In genomic region chr4:105191621-105192210, GRCh38 we compare ENCODE assay signal across 8 cellular contexts. TPM values are rescaled to one million over a fixed set of nuclear protein-coding genes. Genes with fewer than 3 reads are reported as not detected.
DNase-seq lines count a peak whose midpoint lies in the region; ATAC-seq, FAIRE-seq and TF ChIP-seq lines count a peak whose summit lies in the region.

No MANE protein-coding gene starts in this region.

- FAIRE-seq in frontal cortex (lab: Jason Lieb, UNC): no peak

- intact Hi-C loops in CD14-positive monocyte (cut with micrococcal nuclease) (loop anchor here (5.0 to 10.0 kb wide), 2 partner anchors 47 to 281 kb away; partner anchors contain the start of genes PPA2 (in 1 of the 2) and TET2 (in 1 of the 2)), vagina (cut with DNase I) (no loop called here)
- intact Hi-C loops in activated T-helper 2 cell treated with anti-CD3 and anti-CD28 coated beads, Interferon-gamma antibody, Interleukin-2, Interleukin-4, amounts not matched to agents 10 μg/mL and 5 μg/mL and 100 μg/mL, durations not matched to agents 14 hours and 24 hours and 36 hours (cut with micrococcal nuclease): loop anchor here (1.0 to 5.0 kb wide), 3 partner anchors 44 to 261 kb away; no protein-coding TSS in a partner anchor

- H3K4me1 Mint-ChIP-seq in CD14-positive monocyte (peaks cover 66% of the 10 kb centered on the region), nephron progenitor cell (no peaks in the 10 kb centered on the region)
- H3K4me1 Mint-ChIP-seq in activated T-helper 2 cell treated with anti-CD3 and anti-CD28 coated beads, Interferon-gamma antibody, Interleukin-2, Interleukin-4, amounts not matched to agents 10 μg/mL and 5 μg/mL and 100 μg/mL, durations not matched to agents 14 hours and 24 hours and 36 hours (ENCODE audit: low read depth): peaks cover 51% of the 10 kb centered on the region

- ATAC-seq in GM19025 (IDR thresholded peaks at IDR 0.05; ENCODE audit: low read depth, unreplicated experiment) (peak; percentile 44), HG03175 (IDR thresholded peaks at IDR 0.05; ENCODE audit: unreplicated experiment) (peak; percentile 37)

- no peak for TF ChIP-seq CTCF in CD14-positive monocyte (IDR thresholded peaks at IDR 0.05)
- TF ChIP-seq CTCF in nephron progenitor cell (IDR thresholded peaks at IDR 0.05): no peak
- no peak for TF ChIP-seq CTCF in vagina (IDR thresholded peaks at IDR 0.05)

- no peaks in the 10 kb centered on the region for H3K27me3 ChIP-seq in vagina

- H3K4me3 Mint-ChIP-seq in CD14-positive monocyte (no peak overlapping the region), nephron progenitor cell (no peak overlapping the region)
- no peak overlapping the region for H3K4me3 Mint-ChIP-seq in activated T-helper 2 cell treated with anti-CD3 and anti-CD28 coated beads, Interferon-gamma antibody, Interleukin-2, Interleukin-4, amounts not matched to agents 10 μg/mL and 5 μg/mL and 100 μg/mL, durations not matched to agents 14 hours and 24 hours and 36 hours (ENCODE audit: low read depth)

- H3K9me3 ChIP-seq in vagina: no peaks in the 10 kb centered on the region

- no peak overlapping the region for H3K27ac ChIP-seq in vagina

- H3K27me3 Mint-ChIP-seq in CD14-positive monocyte (ENCODE audit: low read depth in 3 of 3) (no peaks in the 10 kb centered on the region), nephron progenitor cell (ENCODE audit: low read depth, poor library complexity) (no peaks in the 10 kb centered on the region)
- H3K27me3 Mint-ChIP-seq in activated T-helper 2 cell treated with anti-CD3 and anti-CD28 coated beads, Interferon-gamma antibody, Interleukin-2, Interleukin-4, amounts not matched to agents 10 μg/mL and 5 μg/mL and 100 μg/mL, durations not matched to agents 14 hours and 24 hours and 36 hours (ENCODE audit: low read depth): no peaks in the 10 kb centered on the region

- no peak for DNase-seq in CD14-positive monocyte (ENCODE audit: low spot score)
- no peak for DNase-seq in activated T-helper 2 cell treated with anti-CD3 and anti-CD28 coated beads, Interferon-gamma antibody, Interleukin-2, Interleukin-4, amounts not matched to agents 10 μg/mL and 5 μg/mL and 100 μg/mL, durations not matched to agents 14 hours and 24 hours and 36 hours (ENCODE audit: low spot score)
- DNase-seq in nephron progenitor cell: no peak
- DNase-seq in vagina (ENCODE audit: extremely low spot score in 2 of 2): no peak
- no peak for DNase-seq in frontal cortex (ENCODE audit: low spot score in 2 of 2)
- DNase-seq in GM19240 (ENCODE audit: insufficient read length, low spot score): no peak

- TF ChIP-seq POLR2A in vagina (IDR thresholded peaks at IDR 0.05): no peak

- peaks cover 46% of the 10 kb centered on the region for H3K4me1 ChIP-seq in vagina

- H3K36me3 ChIP-seq in vagina: no peaks in the 10 kb centered on the region

- H3K27ac Mint-ChIP-seq in CD14-positive monocyte (peak overlapping the region; percentile 68 to 93 (median 86)), nephron progenitor cell (peak overlapping the region; percentile 40)
- H3K27ac Mint-ChIP-seq in activated T-helper 2 cell treated with anti-CD3 and anti-CD28 coated beads, Interferon-gamma antibody, Interleukin-2, Interleukin-4, amounts not matched to agents 10 μg/mL and 5 μg/mL and 100 μg/mL, durations not matched to agents 14 hours and 24 hours and 36 hours: peak overlapping the region; percentile 56

- no peak overlapping the region for H3K4me3 ChIP-seq in vagina

- H3K9me3 Mint-ChIP-seq in CD14-positive monocyte (peaks cover 0 to 2% (median 0%) of the 10 kb centered on the region in 7 donors), nephron progenitor cell (no peaks in the 10 kb centered on the region)
- no peaks in the 10 kb centered on the region for H3K9me3 Mint-ChIP-seq in activated T-helper 2 cell treated with anti-CD3 and anti-CD28 coated beads, Interferon-gamma antibody, Interleukin-2, Interleukin-4, amounts not matched to agents 10 μg/mL and 5 μg/mL and 100 μg/mL, durations not matched to agents 14 hours and 24 hours and 36 hours

- peaks cover 40 to 56% of the 10 kb centered on the region in 2 donors for H3K36me3 Mint-ChIP-seq in CD14-positive monocyte
- H3K36me3 Mint-ChIP-seq in activated T-helper 2 cell treated with anti-CD3 and anti-CD28 coated beads, Interferon-gamma antibody, Interleukin-2, Interleukin-4, amounts not matched to agents 10 μg/mL and 5 μg/mL and 100 μg/mL, durations not matched to agents 14 hours and 24 hours and 36 hours (ENCODE audit: low read depth): peaks cover 68% of the 10 kb centered on the region
- H3K36me3 Mint-ChIP-seq in nephron progenitor cell (ENCODE audit: low read depth): peaks cover 20% of the 10 kb centered on the region

RNA-seq across cellular contexts. Expression of gene TET2, which starts 45.0 kb away (rescaled TPM):
- 10 to 100 TPM; 22.6 to 47.1 TPM for polyA plus RNA-seq in CD14-positive monocyte
- 31.1 and 31.2 TPM in 2 replicates for total RNA-seq in activated T-helper 2 cell treated with anti-CD3 and anti-CD28 coated beads, Interferon-gamma antibody, Interleukin-2, Interleukin-4, amounts not matched to agents 10 μg/mL and 5 μg/mL and 100 μg/mL, durations not matched to agents 14 hours and 24 hours and 36 hours
- 31.9 TPM for total RNA-seq in vagina
- 29.8 TPM for total RNA-seq in frontal cortex
